In the genomic region with DNA sequence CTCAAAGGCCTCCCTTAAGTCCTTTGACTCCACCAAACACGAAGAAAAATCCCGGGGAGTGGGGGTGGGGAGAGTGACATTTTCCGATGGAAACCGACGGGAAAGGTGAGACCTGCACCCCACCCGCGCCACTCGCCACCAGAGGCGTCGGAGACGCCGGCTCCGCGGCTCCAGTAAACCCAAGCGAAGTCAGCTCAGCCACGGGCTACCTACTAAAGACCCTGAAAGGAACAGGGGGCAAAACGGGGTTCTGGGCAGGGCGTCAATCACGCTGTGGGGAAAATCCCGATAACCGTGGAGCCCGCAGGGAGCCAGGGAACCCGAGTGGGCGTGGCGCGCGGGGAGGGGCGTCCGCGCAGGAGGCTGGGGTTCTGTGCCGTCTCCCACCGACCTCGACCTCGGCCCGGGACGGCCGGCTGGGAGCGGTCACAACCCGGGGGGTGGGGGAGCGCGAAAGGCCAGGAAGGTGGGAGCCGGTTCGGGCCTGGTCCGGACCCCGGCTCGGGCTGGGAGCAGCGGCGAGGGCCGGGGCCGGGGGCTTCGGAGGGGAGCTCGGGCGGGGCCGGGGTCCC, we compare ENCODE assay signal across 8 cellular contexts. TPM values are rescaled to one million over a fixed set of nuclear protein-coding genes. Genes with fewer than 3 reads are reported as not detected.
DNase-seq lines count a peak whose midpoint lies in the region; ATAC-seq, FAIRE-seq and TF ChIP-seq lines count a peak whose summit lies in the region.

No MANE protein-coding gene starts in this region.

- TF ChIP-seq CTCF in CD14-positive monocyte (IDR thresholded peaks at IDR 0.05) (peak; percentile 17), endothelial cell of umbilical vein (IDR thresholded peaks at IDR 0.05; ENCODE audit: extremely low read depth in 1 of 2, insufficient read depth in 1 of 2, low read depth in 1 of 2, low read length in 2 of 2) (peak in 1 of 2 donors; percentile 31), suprapubic skin (IDR thresholded peaks at IDR 0.05) (no peak)

- no peak for TF ChIP-seq EP300 in suprapubic skin (IDR thresholded peaks at IDR 0.05)

- H3K27ac ChIP-seq in endothelial cell of umbilical vein (ENCODE audit: insufficient read depth, low read depth, low read length) (peak overlapping the region; percentile 71), suprapubic skin (peak overlapping the region; percentile 93)

- no peak overlapping the region for H2AFZ ChIP-seq in endothelial cell of umbilical vein (ENCODE audit: low read depth, low read length)

- no peak for TF ChIP-seq POLR2A in endothelial cell of umbilical vein (IDR thresholded peaks at IDR 0.05; ENCODE audit: low read depth, low read length)
- TF ChIP-seq POLR2A in suprapubic skin (IDR thresholded peaks at IDR 0.05), result no peak

- H3K9me3 ChIP-seq in endothelial cell of umbilical vein (replicated peaks; ENCODE audit: control insufficient read depth, insufficient read depth, low read length), result no peaks in the 10 kb centered on the region
- no peaks in the 10 kb centered on the region for H3K9me3 ChIP-seq in suprapubic skin

- CTCF ChIA-PET in endothelial cell of umbilical vein (lab: Charles Lee), result no interaction called here

- H3K27me3 ChIP-seq in endothelial cell of umbilical vein (ENCODE audit: control insufficient read depth in 2 of 2, insufficient read depth in 2 of 2, low read length in 2 of 2), result no peaks in the 10 kb centered on the region
- no peaks in the 10 kb centered on the region for H3K27me3 ChIP-seq in suprapubic skin

- no peaks in the 10 kb centered on the region for H3K9me3 Mint-ChIP-seq in CD14-positive monocyte
- H3K9me3 Mint-ChIP-seq in natural killer cell treated with Interleukin-12 subunit alpha and Interleukin-12 subunit beta and Interleukin-15 and Interleukin-18, amount 100 ng/mL, for 72 hours, result no peaks in the 10 kb centered on the region

- peaks cover 48% of the 10 kb centered on the region for H3K79me2 ChIP-seq in endothelial cell of umbilical vein (ENCODE audit: control insufficient read depth, insufficient read depth, low read length)

- DNase-seq in CD14-positive monocyte (ENCODE audit: low spot score) (no peak), HTR-8/SVneo (ENCODE audit: insufficient read length, low spot score) (peak; percentile 40), endothelial cell of umbilical vein (ENCODE audit: low read depth, low spot score) (peak; percentile 20), suprapubic skin (ENCODE audit: low spot score in 2 of 2) (peak in 1 of 2 donors; percentile 82), SKM-1 (lab: John Stamatoyannopoulos, UW; ENCODE audit: unreplicated experiment) (no peak)
- peak; percentile 75 for DNase-seq in activated CD8-positive, alpha-beta memory T cell treated with anti-CD3 and anti-CD28 coated beads for 24 hours
- DNase-seq in natural killer cell treated with Interleukin-12 subunit alpha and Interleukin-12 subunit beta and Interleukin-15 and Interleukin-18, amount 100 ng/mL, for 72 hours (ENCODE audit: low spot score), result peak; percentile 77

- intact Hi-C loops in CD14-positive monocyte (cut with micrococcal nuclease) (loop anchor here (2.0 to 5.0 kb wide), 6 partner anchors 50 to 197 kb away; a partner anchor contains a TSS), endothelial cell of umbilical vein (cut with micrococcal nuclease) (no loop called here)

- peak overlapping the region; percentile 65 to 90 (median 87) for H3K27ac Mint-ChIP-seq in CD14-positive monocyte
- peak overlapping the region; percentile 74 to 82 for H3K27ac Mint-ChIP-seq in natural killer cell treated with Interleukin-12 subunit alpha and Interleukin-12 subunit beta and Interleukin-15 and Interleukin-18, amount 100 ng/mL, for 72 hours

- peaks cover 2% of the 10 kb centered on the region for H4K20me1 ChIP-seq in endothelial cell of umbilical vein (replicated peaks; ENCODE audit: control insufficient read depth, extremely low read depth, insufficient read depth, low read length)

- H3K27me3 Mint-ChIP-seq in CD14-positive monocyte (ENCODE audit: low read depth in 3 of 3), result peaks cover 0 to 2% (median 0%) of the 10 kb centered on the region in 3 donors
- no peaks in the 10 kb centered on the region for H3K27me3 Mint-ChIP-seq in natural killer cell treated with Interleukin-12 subunit alpha and Interleukin-12 subunit beta and Interleukin-15 and Interleukin-18, amount 100 ng/mL, for 72 hours

- peaks cover 18% of the 10 kb centered on the region for H3K4me1 Mint-ChIP-seq in CD14-positive monocyte
- peaks cover 23 to 30% of the 10 kb centered on the region in 2 donors for H3K4me1 Mint-ChIP-seq in natural killer cell treated with Interleukin-12 subunit alpha and Interleukin-12 subunit beta and Interleukin-15 and Interleukin-18, amount 100 ng/mL, for 72 hours (ENCODE audit: low read depth in 2 of 2)

- no peaks in the 10 kb centered on the region for H3K9me1 ChIP-seq in endothelial cell of umbilical vein (replicated peaks; ENCODE audit: control insufficient read depth, extremely low read depth, insufficient read depth, low read length)

- H3K4me2 ChIP-seq in endothelial cell of umbilical vein (ENCODE audit: insufficient read depth, low read length), result peak overlapping the region; percentile 33

- peaks cover 6% of the 10 kb centered on the region for H3K4me1 ChIP-seq in endothelial cell of umbilical vein (ENCODE audit: control insufficient read depth, extremely low read depth, insufficient read depth, low read length)
- H3K4me1 ChIP-seq in suprapubic skin, result peaks cover 30% of the 10 kb centered on the region

- 0% methylated on average over 3 of the region's 54 CpGs for WGBS in suprapubic skin

- peaks cover 18 to 30% of the 10 kb centered on the region in 2 donors for H3K36me3 Mint-ChIP-seq in CD14-positive monocyte
- no peaks in the 10 kb centered on the region for H3K36me3 Mint-ChIP-seq in natural killer cell treated with Interleukin-12 subunit alpha and Interleukin-12 subunit beta and Interleukin-15 and Interleukin-18, amount 100 ng/mL, for 72 hours

- dilution Hi-C loops in endothelial cell of umbilical vein (cut with MboI; ENCODE audit: extremely low pct_ligation_motif_present, low sequenced_read_pairs), result no loop called here

- H3K4me3 ChIP-seq in endothelial cell of umbilical vein (replicated peaks in 1 of 3; ENCODE audit: insufficient read depth in 1 of 3, low read depth in 1 of 3, low read length in 3 of 3) (peak overlapping the region; percentile 14 to 100 (median 49)), suprapubic skin (peak overlapping the region; percentile 89)

- FAIRE-seq in HTR-8/SVneo (lab: Jason Lieb, UNC) (no peak), endothelial cell of umbilical vein (lab: Jason Lieb, UNC) (no peak)

- H3K36me3 ChIP-seq in endothelial cell of umbilical vein (ENCODE audit: control insufficient read depth in 2 of 2, extremely low read depth in 1 of 2, insufficient read depth in 2 of 2, low read length in 2 of 2) (peaks cover under 1 to 13% of the 10 kb centered on the region in 2 experiments), suprapubic skin (peaks cover 19% of the 10 kb centered on the region)

- peak; percentile 22 for ATAC-seq in GM21367 (IDR thresholded peaks at IDR 0.05; ENCODE audit: unreplicated experiment)
- ATAC-seq in natural killer cell treated with Interleukin-12 subunit alpha and Interleukin-12 subunit beta and Interleukin-15 and Interleukin-18, amount 100 ng/mL, for 72 hours, result peak; percentile 36 to 50

- TSS peak; percentile 23 for BruUV-seq in endothelial cell of umbilical vein (replicated peaks; lab: Mats Ljungman, UMichigan)

- peak overlapping the region; percentile 92 for H3K9ac ChIP-seq in endothelial cell of umbilical vein (replicated peaks; ENCODE audit: extremely low read depth, insufficient read depth, low read length)

- H3K4me3 Mint-ChIP-seq in CD14-positive monocyte, result peak overlapping the region; percentile 83 to 87
- peak overlapping the region; percentile 81 for H3K4me3 Mint-ChIP-seq in natural killer cell treated with Interleukin-12 subunit alpha and Interleukin-12 subunit beta and Interleukin-15 and Interleukin-18, amount 100 ng/mL, for 72 hours

- POLR2A ChIA-PET in endothelial cell of umbilical vein (lab: Charles Lee), result no interaction called here

TF ChIP-seq in endothelial cell of umbilical vein, 7 proteins besides CTCF, POLR2A, EP300 and RAD21 (continues in another document):
- TF ChIP-seq EZH2 (IDR thresholded peaks at IDR 0.05; ENCODE audit: borderline replicate concordance, low read depth, low read length, severe bottlenecking) (no peak), POLR2AphosphoS5 (IDR thresholded peaks at IDR 0.05; ENCODE audit: insufficient read depth, low read depth, low read length) (no peak), JUN (IDR thresholded peaks at IDR 0.05; ENCODE audit: borderline replicate concordance, insufficient read depth, insufficient read length, low read depth) (no peak)
- TF ChIP-seq, protein P1, sequence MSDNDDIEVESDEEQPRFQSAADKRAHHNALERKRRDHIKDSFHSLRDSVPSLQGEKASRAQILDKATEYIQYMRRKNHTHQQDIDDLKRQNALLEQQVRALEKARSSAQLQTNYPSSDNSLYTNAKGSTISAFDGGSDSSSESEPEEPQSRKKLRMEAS (IDR thresholded peaks at IDR 0.05; ENCODE audit: insufficient read depth, insufficient read length), result no peak

RNA-seq across cellular contexts. Expression of a gene that starts 0.6 kb away (rescaled TPM):
- polyA plus RNA-seq in CD14-positive monocyte (10 to 100 TPM; 42.6 to 60.3 TPM), endothelial cell of umbilical vein (73.4 and 76.7 TPM in 2 replicates)
- total RNA-seq in endothelial cell of umbilical vein (62.0 and 63.8 TPM in 2 replicates), suprapubic skin (10 to 100 TPM; 70.1 to 96.8 (median 90.0) TPM)
- polyA plus RNA-seq in endothelial cell of umbilical vein (2011; cell fraction: cytosol; rRNA removed), result 90.2 and 99.6 TPM in 2 replicates
- polyA plus RNA-seq in endothelial cell of umbilical vein (2011; cell fraction: nucleus; rRNA removed), result 151 and 173 TPM in 2 replicates
- 64.7 and 69.7 TPM in 2 replicates for polyA plus RNA-seq in endothelial cell of umbilical vein (2012)
- polyA minus RNA-seq in endothelial cell of umbilical vein, result 63.9 and 68.5 TPM in 2 replicates
- polyA minus RNA-seq in endothelial cell of umbilical vein (2011; cell fraction: cytosol; rRNA and poly(A)+ RNA removed), result 44.0 TPM
- polyA minus RNA-seq in endothelial cell of umbilical vein (2011; cell fraction: nucleus; rRNA and poly(A)+ RNA removed), result 36.2 and 46.2 TPM in 2 replicates
- total RNA-seq in natural killer cell treated with Interleukin-12 subunit alpha and Interleukin-12 subunit beta and Interleukin-15 and Interleukin-18, amount 100 ng/mL, for 72 hours, result 10 to 100 TPM; 68.0 to 75.7 TPM

RNA-seq across cellular contexts. Expression of a gene that starts 50.8 kb away (rescaled TPM):
- polyA plus RNA-seq in CD14-positive monocyte (under 1 TPM; 0.75 to 0.95 TPM), endothelial cell of umbilical vein (9.3 and 13.2 TPM in 2 replicates)
- total RNA-seq in endothelial cell of umbilical vein (5.5 TPM in 2 replicates), suprapubic skin (10 to 100 TPM; 15.9 to 24.3 (median 21.6) TPM)
- polyA plus RNA-seq in endothelial cell of umbilical vein (2011; cell fraction: cytosol; rRNA removed), result 5.8 and 7.2 TPM in 2 replicates
- polyA plus RNA-seq in endothelial cell of umbilical vein (2011; cell fraction: nucleus; rRNA removed), result 6.0 and 7.0 TPM in 2 replicates
- polyA plus RNA-seq in endothelial cell of umbilical vein (2012), result 7.4 and 12.2 TPM in 2 replicates
- 1.5 and 4.6 TPM in 2 replicates for polyA minus RNA-seq in endothelial cell of umbilical vein
- 3.1 TPM for polyA minus RNA-seq in endothelial cell of umbilical vein (2011; cell fraction: cytosol; rRNA and poly(A)+ RNA removed)
- polyA minus RNA-seq in endothelial cell of umbilical vein (2011; cell fraction: nucleus; rRNA and poly(A)+ RNA removed), result 1.3 and 1.4 TPM in 2 replicates
- 1 to 10 TPM; 1.1 to 1.2 TPM for total RNA-seq in natural killer cell treated with Interleukin-12 subunit alpha and Interleukin-12 subunit beta and Interleukin-15 and Interleukin-18, amount 100 ng/mL, for 72 hours

Comparison
In these comparisons a context has a peak if more than half of its experiments do, and no peak if none do; other contexts are left out.
1. DNase-seq: peak in HTR-8/SVneo (single experiment), activated CD8-positive, alpha-beta memory T cell treated with anti-CD3 and anti-CD28 coated beads for 24 hours (single experiment), endothelial cell of umbilical vein (single experiment) and natural killer cell treated with Interleukin-12 subunit alpha and Interleukin-12 subunit beta and Interleukin-15 and Interleukin-18, amount 100 ng/mL, for 72 hours (single experiment); none in CD14-positive monocyte (single experiment) and SKM-1 (single experiment).